Comparison of ENCODE assay signal across 22 cellular contexts in the genomic region with DNA sequence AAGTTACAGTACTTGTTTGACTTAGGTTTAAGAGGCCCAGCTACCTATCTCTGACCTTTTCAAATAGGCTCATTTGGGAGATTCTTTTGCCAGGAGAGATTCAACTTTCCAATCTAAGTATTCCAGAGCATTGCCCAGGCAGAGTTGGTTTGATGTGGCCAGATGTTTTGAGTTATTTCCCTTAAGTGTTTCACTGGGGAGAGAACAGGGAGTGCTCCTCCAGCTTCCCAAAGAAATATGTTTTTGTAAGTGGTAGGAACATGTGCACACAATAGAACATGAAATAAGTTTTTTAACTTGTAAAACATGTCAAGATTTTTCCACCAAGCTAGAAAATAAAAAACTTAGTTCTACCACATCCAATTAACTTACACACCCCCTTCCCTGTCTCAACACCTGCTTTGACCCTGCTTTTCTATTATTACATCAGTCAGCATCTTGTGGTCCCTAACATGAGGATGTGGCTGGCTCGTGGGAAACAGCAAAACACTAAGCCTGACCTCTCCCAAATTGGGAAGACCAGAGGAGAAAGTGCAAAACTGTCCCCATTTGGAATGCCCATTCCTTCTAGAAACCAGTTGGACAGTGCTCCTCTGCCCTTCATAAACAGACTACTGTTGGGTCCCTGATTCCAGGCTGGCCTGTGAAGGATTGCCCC.
"Had no signal": no experiment of that assay in that cellular context is flagged by ENCODE, and none has a peak within 500 bp of the region (broad histone marks: within the 10 kb centered on the region; RNA-seq: fewer than 3 reads in every experiment).

No MANE protein-coding gene starts in this region.

- H3K36me3 Mint-ChIP-seq: naive thymus-derived CD4-positive, alpha-beta T cell; stimulated activated naive B cell treated with anti-CD40 and anti-IgM and Interleukin-4, amounts not matched to agents 10 μg/mL and 1 μg/mL and 100 μg/mL, for 72 hours had no signal

- H3K9me3 ChIP-seq: esophagus muscularis mucosa, heart left ventricle, psoas muscle, stomach had no signal

- H3K27ac Mint-ChIP-seq: dendritic cell treated with granulocyte-macrophage colony-stimulating factor and Interleukin-4, amounts not matched to agents 40 ng/mL and 50 ng/mL, for 4 days; effector memory CD8-positive, alpha-beta T cell; naive thymus-derived CD4-positive, alpha-beta T cell; nephron progenitor cell; stimulated activated naive B cell treated with anti-CD40 and anti-IgM and Interleukin-4, amounts not matched to agents 10 μg/mL and 1 μg/mL and 100 μg/mL, for 72 hours; type B pancreatic cell had no signal

- H3K27me3 ChIP-seq: esophagus muscularis mucosa, heart left ventricle, right lobe of liver, stomach had no signal

- H3K27me3 Mint-ChIP-seq: type B pancreatic cell had no signal

- H3K4me1 ChIP-seq: esophagus muscularis mucosa, heart left ventricle, psoas muscle, right lobe of liver, stomach had no signal

- H3K9me3 Mint-ChIP-seq: dendritic cell treated with granulocyte-macrophage colony-stimulating factor and Interleukin-4, amounts not matched to agents 40 ng/mL and 50 ng/mL, for 4 days; effector memory CD8-positive, alpha-beta T cell; stimulated activated naive B cell treated with anti-CD40 and anti-IgM and Interleukin-4, amounts not matched to agents 10 μg/mL and 1 μg/mL and 100 μg/mL, for 72 hours had no signal

- H3K27ac ChIP-seq: epithelial cell of prostate, esophagus muscularis mucosa, heart left ventricle, psoas muscle, right lobe of liver, stomach had no signal

- H3K4me3 ChIP-seq: esophagus muscularis mucosa, heart left ventricle, lung, psoas muscle, right lobe of liver, skin epidermis, stomach had no signal

- ATAC-seq: effector memory CD8-positive, alpha-beta T cell; heart left ventricle; left colon; left ventricle myocardium superior; naive thymus-derived CD4-positive, alpha-beta T cell; psoas muscle; right lobe of liver; stimulated activated naive B cell treated with anti-CD40 and anti-IgM and Interleukin-4, amounts not matched to agents 10 μg/mL and 1 μg/mL and 100 μg/mL, for 72 hours had no signal

- H3K4me3 Mint-ChIP-seq: dendritic cell treated with granulocyte-macrophage colony-stimulating factor and Interleukin-4, amounts not matched to agents 40 ng/mL and 50 ng/mL, for 4 days; effector memory CD8-positive, alpha-beta T cell; naive thymus-derived CD4-positive, alpha-beta T cell; nephron progenitor cell; stimulated activated naive B cell treated with anti-CD40 and anti-IgM and Interleukin-4, amounts not matched to agents 10 μg/mL and 1 μg/mL and 100 μg/mL, for 72 hours; type B pancreatic cell had no signal

- DNase-seq: effector memory CD8-positive, alpha-beta T cell; heart left ventricle; hippocampal formation; left colon; left ventricle myocardium superior; mesendoderm; naive thymus-derived CD4-positive, alpha-beta T cell; nephron progenitor cell; psoas muscle; retina; right lobe of liver; stimulated activated CD4-positive, alpha-beta T cell treated with anti-CD3 and anti-CD28 coated beads, Interleukin-2, amount 100 ng/mL, for 24 hours; stimulated activated CD4-positive, alpha-beta T cell treated with anti-CD3 and anti-CD28 coated beads, Interleukin-4, amount 100 ng/mL, for 4 hours; stimulated activated naive B cell treated with anti-CD40 and anti-IgM and Interleukin-4, amounts not matched to agents 10 μg/mL and 1 μg/mL and 100 μg/mL, for 72 hours; stomach; substantia nigra had no signal

- H3K4me1 Mint-ChIP-seq: naive thymus-derived CD4-positive, alpha-beta T cell; stimulated activated naive B cell treated with anti-CD40 and anti-IgM and Interleukin-4, amounts not matched to agents 10 μg/mL and 1 μg/mL and 100 μg/mL, for 72 hours had no signal
